ENCODE assay signal across 8 cellular contexts in genomic region chr6:26020983-26021349, GRCh38. TPM values are rescaled to one million over a fixed set of nuclear protein-coding genes. Genes with fewer than 3 reads are reported as not detected.
A peak's percentile ranks its signal among the peaks of the same experiment; 100 is the strongest.
DNase-seq lines count a peak whose midpoint lies in the region; ATAC-seq, FAIRE-seq and TF ChIP-seq lines count a peak whose summit lies in the region.

No MANE protein-coding gene starts in this region.

- BruUV-seq in GM12878 (replicated peaks; lab: Mats Ljungman, UMichigan) = TSS peak; percentile 92

- H3K27me3 ChIP-seq in SJCRH30 = no peaks in the 10 kb centered on the region
- H3K27me3 ChIP-seq in GM12878 (replicated peaks in 1 of 2; ENCODE audit: control insufficient read depth in 2 of 2, insufficient read depth in 2 of 2, low read length in 1 of 2) = no peaks in the 10 kb centered on the region
- no peaks in the 10 kb centered on the region for H3K27me3 ChIP-seq in iPS-20b (ENCODE audit: insufficient read depth, low read length)

- CTCF ChIA-PET in GM12878 (lab: Yijun Ruan, JAX) = interaction anchor here (1.8 to 11.1 kb wide), 5 partner anchors 10 to 29 kb away, joined by 8 to 96 read pairs (median 21); a partner anchor contains a TSS

- H3K4me2 ChIP-seq in GM12878 (ENCODE audit: control insufficient read depth, insufficient read depth) = peak overlapping the region; percentile 56

- H3K9ac ChIP-seq in GM12878 (ENCODE audit: control insufficient read depth, insufficient read depth, low read length) = peak overlapping the region; percentile 76
- peak overlapping the region; percentile 94 for H3K9ac ChIP-seq in iPS-20b (ENCODE audit: low read depth, low read length)

- DNase-seq in NCI-H2171 (lab: John Stamatoyannopoulos, UW) (peak; percentile 44), NCI-H2171 treated with DMSO at 0.1 percent for 48 hours (lab: John Stamatoyannopoulos, UW) (no peak), SJCRH30 (peak; percentile 59 to 73), GM12878 (ENCODE audit: low read depth, low spot score) (no peak)

- 0 out of 4 replicates have a peak, but pooled peaks of 1 of the 2 experiments have one; percentile 3 for TF ChIP-seq EP300 in GM12878 (IDR thresholded peaks at IDR 0.05; ENCODE audit: borderline replicate concordance in 1 of 2, control insufficient read depth in 1 of 2, low read depth in 2 of 2, low read length in 2 of 2)

- intact Hi-C loops in GM12878 (cut with micrococcal nuclease; ENCODE audit: unreplicated experiment) = loop anchor here (10.0 kb wide), 1 partner anchor 1086 kb away; the partner anchor contains the start of gene RIPOR2

- H2AFZ ChIP-seq in GM12878 (ENCODE audit: control insufficient read depth, low read depth, low read length) = peak overlapping the region; percentile 55; the same call in 1 of the 2 replicates

- no peaks in the 10 kb centered on the region for H3K79me2 ChIP-seq in GM12878 (ENCODE audit: control insufficient read depth, insufficient read depth, low read length)

- no peaks in the 10 kb centered on the region for H4K20me1 ChIP-seq in GM12878 (ENCODE audit: control insufficient read depth, insufficient read depth)

- RAD21 ChIA-PET in GM12878 (lab: Charles Lee; ENCODE audit: unreplicated experiment) = interaction anchor here (1.0 to 4.2 kb wide), 11 partner anchors 12 to 163 kb away, joined by 3 to 53 read pairs (median 6); a partner anchor contains a TSS

- in situ Hi-C loops in GM12878 (cut with MboI) = no loop called here

- 2% methylated on average over 23 of the region's 23 CpGs for WGBS in GM12878 (ENCODE audit: insufficient coverage, insufficient replicate concordance, low lambda C conversion rate, missing lambda C conversion rate)

- H3K36me3 ChIP-seq in SJCRH30 = no peaks in the 10 kb centered on the region
- H3K36me3 ChIP-seq in GM12878 (ENCODE audit: control insufficient read depth in 2 of 2, insufficient read depth in 2 of 2, low read length in 1 of 2) = no peaks in the 10 kb centered on the region
- H3K36me3 ChIP-seq in iPS-20b (ENCODE audit: insufficient read depth, low read depth, low read length) = no peaks in the 10 kb centered on the region

- H3K4me3 ChIP-seq in SJCRH30 = peak overlapping the region; percentile 63
- H3K4me3 ChIP-seq in GM12878 = peak overlapping the region; percentile 74
- H3K4me3 ChIP-seq in iPS-20b (ENCODE audit: low read length) = peak overlapping the region; percentile 84
- H3K4me3 ChIP-seq in skin epidermis = peak overlapping the region; percentile 42 to 64 (median 56)

- TF ChIP-seq POLR2A in GM12878 (IDR thresholded peaks at IDR 0.05; ENCODE audit: low read depth, low read length) = no peak

- peak overlapping the region; percentile 95 for H3K27ac ChIP-seq in SJCRH30
- peak overlapping the region; percentile 98 for H3K27ac ChIP-seq in GM12878 (ENCODE audit: control insufficient read depth, insufficient read depth)
- peak overlapping the region; percentile 97 for H3K27ac ChIP-seq in iPS-20b (ENCODE audit: low read length)
- H3K27ac ChIP-seq in skin epidermis = peak overlapping the region; percentile 47 to 97 (median 88)

- TF ChIP-seq RAD21 in GM12878 (IDR thresholded peaks at IDR 0.05; ENCODE audit: insufficient read depth, low read depth, low read length) = no peak

- POLR2A ChIA-PET in GM12878 (lab: Charles Lee) = interaction anchor here (0.6 to 4.2 kb wide), 15 partner anchors 9 to 1797 kb away, joined by 3 to 50 read pairs (median 4); partner anchors contain the start of gene TRIM38

- H3K9me3 ChIP-seq in SJCRH30 (replicated peaks) (no peaks in the 10 kb centered on the region), GM12878 (replicated peaks; ENCODE audit: control insufficient read depth, insufficient read depth, low read length) (peaks cover 7% of the 10 kb centered on the region), iPS-20b (ENCODE audit: insufficient read depth, low read depth, low read length) (no peaks in the 10 kb centered on the region)

- SMC1A ChIA-PET in GM12878 (lab: Charles Lee; ENCODE audit: uncharacterized antibody, unreplicated experiment) = interaction anchor here (0.9 to 4.4 kb wide), 11 partner anchors 9 to 654 kb away, joined by 3 to 36 read pairs (median 4); a partner anchor contains a TSS

- ATAC-seq in HG02938 (IDR thresholded peaks at IDR 0.05; ENCODE audit: unreplicated experiment) (peak; percentile 3), GM12878 (peak; percentile 25), GM18858 (IDR thresholded peaks at IDR 0.05; ENCODE audit: unreplicated experiment) (no peak)

- H3K4me1 ChIP-seq in SJCRH30 (no peaks in the 10 kb centered on the region), GM12878 (ENCODE audit: control insufficient read depth, insufficient read depth, low read length) (peaks cover 8% of the 10 kb centered on the region), iPS-20b (ENCODE audit: insufficient read depth, low read length) (peaks cover 14% of the 10 kb centered on the region; the same call in 1 of the 2 replicates)

- FAIRE-seq in GM12878 (lab: Jason Lieb, UNC) = no peak

- TF ChIP-seq CTCF in GM12878 (IDR thresholded peaks at IDR 0.05 in 2 of 3, conservative IDR thresholded peaks at IDR 0.05 in 1 of 3; ENCODE audit: control insufficient read depth in 2 of 3, extremely low read depth in 1 of 3, insufficient read depth in 1 of 3, low read depth in 3 of 3, low read length in 3 of 3) = no peak

TF ChIP-seq in GM12878, 131 proteins besides CTCF, POLR2A, EP300 and RAD21:
- TF ChIP-seq PML (IDR thresholded peaks at IDR 0.05; ENCODE audit: low read length) = no peak
- TF ChIP-seq NFXL1 (IDR thresholded peaks at IDR 0.05; ENCODE audit: borderline replicate concordance) = no peak
- peak; percentile 81 for TF ChIP-seq YY1 (IDR thresholded peaks at IDR 0.05; ENCODE audit: low read depth, low read length)
- 0 out of 2 replicates have a peak, but pooled peaks have one; percentile 6 for TF ChIP-seq RFX5 (IDR thresholded peaks at IDR 0.05; ENCODE audit: low read depth, low read length)
- no peak; the same call in 1 of the 2 replicates for TF ChIP-seq ELK1 (IDR thresholded peaks at IDR 0.05; ENCODE audit: low read depth, low read length)
- peak; percentile 65; the same call in 1 of the 2 replicates for TF ChIP-seq HDAC2 (IDR thresholded peaks at IDR 0.05)
- TF ChIP-seq, protein P1, sequence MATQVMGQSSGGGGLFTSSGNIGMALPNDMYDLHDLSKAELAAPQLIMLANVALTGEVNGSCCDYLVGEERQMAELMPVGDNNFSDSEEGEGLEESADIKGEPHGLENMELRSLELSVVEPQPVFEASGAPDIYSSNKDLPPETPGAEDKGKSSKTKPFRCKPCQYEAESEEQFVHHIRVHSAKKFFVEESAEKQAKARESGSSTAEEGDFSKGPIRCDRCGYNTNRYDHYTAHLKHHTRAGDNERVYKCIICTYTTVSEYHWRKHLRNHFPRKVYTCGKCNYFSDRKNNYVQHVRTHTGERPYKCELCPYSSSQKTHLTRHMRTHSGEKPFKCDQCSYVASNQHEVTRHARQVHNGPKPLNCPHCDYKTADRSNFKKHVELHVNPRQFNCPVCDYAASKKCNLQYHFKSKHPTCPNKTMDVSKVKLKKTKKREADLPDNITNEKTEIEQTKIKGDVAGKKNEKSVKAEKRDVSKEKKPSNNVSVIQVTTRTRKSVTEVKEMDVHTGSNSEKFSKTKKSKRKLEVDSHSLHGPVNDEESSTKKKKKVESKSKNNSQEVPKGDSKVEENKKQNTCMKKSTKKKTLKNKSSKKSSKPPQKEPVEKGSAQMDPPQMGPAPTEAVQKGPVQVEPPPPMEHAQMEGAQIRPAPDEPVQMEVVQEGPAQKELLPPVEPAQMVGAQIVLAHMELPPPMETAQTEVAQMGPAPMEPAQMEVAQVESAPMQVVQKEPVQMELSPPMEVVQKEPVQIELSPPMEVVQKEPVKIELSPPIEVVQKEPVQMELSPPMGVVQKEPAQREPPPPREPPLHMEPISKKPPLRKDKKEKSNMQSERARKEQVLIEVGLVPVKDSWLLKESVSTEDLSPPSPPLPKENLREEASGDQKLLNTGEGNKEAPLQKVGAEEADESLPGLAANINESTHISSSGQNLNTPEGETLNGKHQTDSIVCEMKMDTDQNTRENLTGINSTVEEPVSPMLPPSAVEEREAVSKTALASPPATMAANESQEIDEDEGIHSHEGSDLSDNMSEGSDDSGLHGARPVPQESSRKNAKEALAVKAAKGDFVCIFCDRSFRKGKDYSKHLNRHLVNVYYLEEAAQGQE (IDR thresholded peaks at IDR 0.05; ENCODE audit: low read depth, low read length) = 0 out of 2 replicates have a peak, but pooled peaks have one; percentile 7
- 0 out of 2 replicates have a peak, but pooled peaks have one; percentile 33 for TF ChIP-seq ZNF207 (IDR thresholded peaks at IDR 0.05; ENCODE audit: borderline replicate concordance)
- 0 out of 2 replicates have a peak, but pooled peaks have one; percentile 15 for TF ChIP-seq BACH1 (IDR thresholded peaks at IDR 0.05; ENCODE audit: borderline replicate concordance)
- TF ChIP-seq PAX8 (IDR thresholded peaks at IDR 0.05) = 0 out of 2 replicates have a peak, but pooled peaks have one; percentile 37
- TF ChIP-seq ZNF24 (IDR thresholded peaks at IDR 0.05) = no peak

RNA-seq across cellular contexts. Expression of gene TRIM38, which starts 58.4 kb away (rescaled TPM):
- total RNA-seq in SJCRH30 (2014; rRNA removed; shearing (Covaris generic)) = 3.2 and 3.3 TPM in 2 replicates
- 33.7 and 35.2 TPM in 2 replicates for total RNA-seq in GM12878 (2013; cell fraction: nucleolus; rRNA removed)
- total RNA-seq in GM12878 (2014; rRNA removed) = 10.4 and 11.6 TPM in 2 replicates
- 14.3 and 15.0 TPM in 2 replicates for total RNA-seq in GM12878 (2014; rRNA removed; fragmentation: Illumina TruSeq; extraction: Trizol)
- 12.3 and 13.0 TPM in 2 replicates for total RNA-seq in GM12878 (2021)
- polyA plus RNA-seq in GM12878 (2011; ENCODE audit: low read depth) = 7.7 TPM
- 14.7 and 16.9 TPM in 2 replicates for polyA plus RNA-seq in GM12878 (2011; rRNA removed)
- 8.1 and 9.5 TPM in 2 replicates for polyA plus RNA-seq in GM12878 (2011; cell fraction: cytosol; rRNA removed)
- polyA plus RNA-seq in GM12878 (2011; cell fraction: nucleus; rRNA removed) = 16.7 and 17.4 TPM in 2 replicates
- 8.6 and 9.8 TPM in 2 replicates for polyA plus RNA-seq in GM12878 (2012)
- 14.3 and 18.5 TPM in 2 replicates for polyA plus RNA-seq in GM12878 (2014; fragmentation: Illumina TruSeq; extraction: Trizol)
- 1 to 10 TPM; 4.5 to 5.9 TPM for polyA plus RNA-seq in GM12878 (2014; fragmentation: Nextera tagmentation; extraction: Ambion mirVana)
- 10.5 and 11.2 TPM in 2 replicates for polyA plus RNA-seq in GM12878 (2014; rRNA removed)
- 10 to 100 TPM in 1 of 2 experiments, 1 to 10 TPM in 1; 9.4 to 10.9 TPM for polyA plus RNA-seq in GM12878 (2016; fragmentation: Nextera tagmentation; extraction: Ambion mirVana)
- polyA minus RNA-seq in GM12878 (2011; rRNA and poly(A)+ RNA removed) = 16.9 and 17.1 TPM in 2 replicates
- 6.9 and 7.4 TPM in 2 replicates for polyA minus RNA-seq in GM12878 (2011; cell fraction: cytosol; rRNA and poly(A)+ RNA removed)
- 11.6 and 15.7 TPM in 2 replicates for polyA minus RNA-seq in GM12878 (2011; cell fraction: nucleus; rRNA and poly(A)+ RNA removed)

Comparison
In these comparisons a context has a peak if more than half of its experiments do, and no peak if none do; other contexts are left out.
1. DNase-seq: peak in NCI-H2171 (single experiment) and SJCRH30 (2 of 2); none in NCI-H2171 treated with DMSO at 0.1 percent for 48 hours (single experiment) and GM12878 (single experiment).
2. Peak in every context shown above with its lines, with median percentiles within 50 percentile points of each other: H3K27ac ChIP-seq and H3K4me3 ChIP-seq.